ENCODE assay signal across 32 cellular contexts in the genomic region with DNA sequence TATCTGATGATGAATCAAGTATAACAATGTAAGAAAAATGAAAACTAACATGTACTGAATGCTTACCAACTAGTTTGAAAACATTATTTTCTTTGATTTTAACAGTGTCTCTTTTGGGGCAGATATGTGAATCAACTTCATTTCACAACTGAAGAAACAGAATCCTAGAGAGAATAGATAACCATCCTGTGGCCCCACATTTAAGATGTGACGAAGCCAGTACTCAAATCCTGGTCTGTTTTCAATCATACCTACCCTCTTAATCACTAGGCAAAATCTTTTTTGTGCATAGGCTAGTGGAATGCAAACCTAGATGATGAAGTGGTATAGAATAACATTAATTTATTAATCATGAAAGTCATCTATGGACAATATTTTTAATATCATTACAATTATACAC.
"Had no signal": no experiment of that assay in that cellular context is flagged by ENCODE, and none has a peak within 500 bp of the region (broad histone marks: within the 10 kb centered on the region; RNA-seq: fewer than 3 reads in every experiment).

No MANE protein-coding gene starts in this region.

- H3K4me1 ChIP-seq: right lobe of liver had no signal

- H3K9ac ChIP-seq: neural progenitor cell had no signal

- H3K4me3 ChIP-seq: esophagus muscularis mucosa, gastroesophageal sphincter, neural progenitor cell, right lobe of liver, thoracic aorta had no signal

- H3K27ac ChIP-seq: esophagus muscularis mucosa, gastroesophageal sphincter, neural progenitor cell, right lobe of liver, thoracic aorta, VCaP had no signal

- H3K4me1 Mint-ChIP-seq: activated naive CD8-positive, alpha-beta T cell treated with anti-CD3 and anti-CD28 coated beads for 36 hours; natural killer cell; stimulated activated effector memory CD8-positive, alpha-beta T cell treated with anti-CD3 and anti-CD28 coated beads, Interleukin-12 subunit alpha, Interleukin-12 subunit beta, amount 100 ng/mL, for 72 hours had no signal

- H3K27me3 Mint-ChIP-seq: activated CD4-positive, alpha-beta memory T cell treated with anti-CD3 and anti-CD28 coated beads for 36 hours; activated naive CD8-positive, alpha-beta T cell treated with anti-CD3 and anti-CD28 coated beads for 36 hours; stimulated activated naive CD8-positive, alpha-beta T cell treated with anti-CD3 and anti-CD28 coated beads, Interleukin-15, Interleukin-2, amounts not matched to agents 100 ng/mL and 50 ng/mL, for 24 hours had no signal

- H2AFZ ChIP-seq: neural progenitor cell had no signal

- H3K4me2 ChIP-seq: neural progenitor cell had no signal

- H3K36me3 Mint-ChIP-seq: activated CD4-positive, alpha-beta memory T cell treated with anti-CD3 and anti-CD28 coated beads for 36 hours; activated naive CD8-positive, alpha-beta T cell treated with anti-CD3 and anti-CD28 coated beads for 36 hours; natural killer cell; neural progenitor cell; stimulated activated effector memory CD8-positive, alpha-beta T cell treated with anti-CD3 and anti-CD28 coated beads, Interleukin-12 subunit alpha, Interleukin-12 subunit beta, amount 100 ng/mL, for 72 hours had no signal

- DNase-seq: activated CD4-positive, alpha-beta memory T cell treated with anti-CD3 and anti-CD28 coated beads for 36 hours; activated CD4-positive, alpha-beta T cell treated with anti-CD3 and anti-CD28 coated beads for 48 hours; activated CD8-positive, alpha-beta memory T cell treated with anti-CD3 and anti-CD28 coated beads, Interleukin-2, amount 50 U/mL, for 4 hours; activated effector memory CD4-positive, alpha-beta T cell treated with anti-CD3 and anti-CD28 coated beads, Interleukin-2, amount 50 U/mL, for 16 hours; activated naive CD4-positive, alpha-beta T cell treated with anti-CD3 and anti-CD28 coated beads for 36 hours; activated naive CD8-positive, alpha-beta T cell treated with anti-CD3 and anti-CD28 coated beads for 36 hours; activated T-cell treated with anti-CD3 and anti-CD28 coated beads, Interleukin-2, amount 50 U/mL, for 1 hour; amniotic stem cell; caudate nucleus; dermis blood vessel endothelial cell; effector CD4-positive, alpha-beta T cell; hippocampal formation; kidney; left colon; natural killer cell; occipital lobe; posterior cingulate gyrus; right lobe of liver; small intestine; stimulated activated CD4-positive, alpha-beta T cell treated with anti-CD3 and anti-CD28 coated beads, Interleukin-4, amount 100 ng/mL, for 24 hours; T-helper 1 cell; trophoblast cell had no signal

- H3K9me3 Mint-ChIP-seq: activated CD4-positive, alpha-beta memory T cell treated with anti-CD3 and anti-CD28 coated beads for 36 hours; activated naive CD4-positive, alpha-beta T cell treated with anti-CD3 and anti-CD28 coated beads for 36 hours; activated naive CD8-positive, alpha-beta T cell treated with anti-CD3 and anti-CD28 coated beads for 36 hours; activated T-helper 1 cell treated with anti-CD3 and anti-CD28 coated beads, Interleukin-12 subunit alpha, Interleukin-12 subunit beta, Interleukin-2, Interleukin-4 antibody, amounts not matched to agents 30 ng/mL and 10 ng/mL and 1 ng/mL, durations not matched to agents 14 hours and 24 hours and 36 hours; neural progenitor cell; T-helper 2 cell treated with Interferon-gamma antibody and Interleukin-4, amounts not matched to agents 5 μg/mL and 100 μg/mL, for 36 hours had no signal

- H3K27me3 ChIP-seq: esophagus muscularis mucosa, gastroesophageal sphincter, neural progenitor cell, right lobe of liver had no signal

- ATAC-seq: activated CD4-positive, CD25-positive, alpha-beta regulatory T cell treated with anti-CD3 and anti-CD28 coated beads, Interleukin-2, amount 50 U/mL, for 24 hours; gastroesophageal sphincter; left colon; natural killer cell; right lobe of liver; stimulated activated effector memory CD8-positive, alpha-beta T cell treated with anti-CD3 and anti-CD28 coated beads, Interleukin-12 subunit alpha, Interleukin-12 subunit beta, amount 100 ng/mL, for 72 hours had no signal

- H3K36me3 ChIP-seq: esophagus muscularis mucosa, gastroesophageal sphincter, neural progenitor cell, right lobe of liver, thoracic aorta had no signal

- H3K4me3 Mint-ChIP-seq: activated CD4-positive, alpha-beta memory T cell treated with anti-CD3 and anti-CD28 coated beads for 36 hours; activated naive CD4-positive, alpha-beta T cell treated with anti-CD3 and anti-CD28 coated beads for 36 hours; activated naive CD8-positive, alpha-beta T cell treated with anti-CD3 and anti-CD28 coated beads for 36 hours; activated T-helper 1 cell treated with anti-CD3 and anti-CD28 coated beads, Interleukin-12 subunit alpha, Interleukin-12 subunit beta, Interleukin-2, Interleukin-4 antibody, amounts not matched to agents 30 ng/mL and 10 ng/mL and 1 ng/mL, durations not matched to agents 14 hours and 24 hours and 36 hours; natural killer cell; neural progenitor cell; stimulated activated effector memory CD8-positive, alpha-beta T cell treated with anti-CD3 and anti-CD28 coated beads, Interleukin-12 subunit alpha, Interleukin-12 subunit beta, amount 100 ng/mL, for 72 hours; stimulated activated naive CD8-positive, alpha-beta T cell treated with anti-CD3 and anti-CD28 coated beads, Interleukin-15, Interleukin-2, amounts not matched to agents 100 ng/mL and 50 ng/mL, for 24 hours; T-helper 2 cell treated with Interferon-gamma antibody and Interleukin-4, amounts not matched to agents 5 μg/mL and 100 μg/mL, for 36 hours had no signal

- H3K27ac Mint-ChIP-seq: activated CD4-positive, alpha-beta memory T cell treated with anti-CD3 and anti-CD28 coated beads for 36 hours; activated naive CD4-positive, alpha-beta T cell treated with anti-CD3 and anti-CD28 coated beads for 36 hours; activated naive CD8-positive, alpha-beta T cell treated with anti-CD3 and anti-CD28 coated beads for 36 hours; activated T-helper 1 cell treated with anti-CD3 and anti-CD28 coated beads, Interleukin-12 subunit alpha, Interleukin-12 subunit beta, Interleukin-2, Interleukin-4 antibody, amounts not matched to agents 30 ng/mL and 10 ng/mL and 1 ng/mL, durations not matched to agents 14 hours and 24 hours and 36 hours; natural killer cell; neural progenitor cell; stimulated activated effector memory CD8-positive, alpha-beta T cell treated with anti-CD3 and anti-CD28 coated beads, Interleukin-12 subunit alpha, Interleukin-12 subunit beta, amount 100 ng/mL, for 72 hours; stimulated activated naive CD8-positive, alpha-beta T cell treated with anti-CD3 and anti-CD28 coated beads, Interleukin-15, Interleukin-2, amounts not matched to agents 100 ng/mL and 50 ng/mL, for 24 hours; T-helper 2 cell treated with Interferon-gamma antibody and Interleukin-4, amounts not matched to agents 5 μg/mL and 100 μg/mL, for 36 hours had no signal

- H3K9me3 ChIP-seq: esophagus muscularis mucosa, gastroesophageal sphincter, right lobe of liver, thoracic aorta had no signal
